ENCODE assay signal across 17 cellular contexts in genomic region chr1:29939086-29939485, GRCh38.
"Had no signal": no experiment of that assay in that cellular context is flagged by ENCODE, and none has a peak within 500 bp of the region (broad histone marks: within the 10 kb centered on the region; RNA-seq: fewer than 3 reads in every experiment).

No MANE protein-coding gene starts in this region.

- ATAC-seq: activated CD8-positive, alpha-beta memory T cell treated with anti-CD3 and anti-CD28 coated beads, Interleukin-2, amount 10 ng/mL, durations not matched to agents 7 days and 5 days; naive thymus-derived CD4-positive, alpha-beta T cell; stimulated activated naive CD8-positive, alpha-beta T cell treated with anti-CD3 and anti-CD28 coated beads, Interleukin-15, Interleukin-2, amounts not matched to agents 100 U/mL and 50 U/mL, for 24 hours; T-cell had no signal

- DNase-seq: activated B cell treated with CpG ODN at 0.5 μM for 24 hours; activated CD4-positive, alpha-beta T cell treated with anti-CD3 and anti-CD28 coated beads, Interleukin-2, amount 50 U/mL, for 1 hour; activated CD8-positive, alpha-beta memory T cell treated with anti-CD3 and anti-CD28 coated beads, Interleukin-2, amount 10 ng/mL, durations not matched to agents 7 days and 5 days; activated naive CD4-positive, alpha-beta T cell; activated T-cell treated with anti-CD3 and anti-CD28 coated beads, Interleukin-2, amount 50 U/mL, for 48 hours; effector memory CD4-positive, alpha-beta T cell; erythroblast; hypothalamus; naive thymus-derived CD4-positive, alpha-beta T cell; sigmoid colon; stimulated activated CD4-positive, alpha-beta T cell treated with anti-CD3 and anti-CD28 coated beads, Interleukin-12 subunit alpha, Interleukin-12 subunit beta, amount 100 ng/mL, for 4 hours; stimulated activated naive CD8-positive, alpha-beta T cell treated with anti-CD3 and anti-CD28 coated beads, Interleukin-15, Interleukin-2, amounts not matched to agents 100 U/mL and 50 U/mL, for 24 hours; T-cell had no signal

- H3K27ac ChIP-seq: prostate gland, sigmoid colon, suprapubic skin had no signal

- H3K36me3 Mint-ChIP-seq: activated CD8-positive, alpha-beta memory T cell treated with anti-CD3 and anti-CD28 coated beads, Interleukin-2, amount 10 ng/mL, durations not matched to agents 7 days and 5 days; naive thymus-derived CD4-positive, alpha-beta T cell; T-cell; type B pancreatic cell had no signal

- H3K27ac Mint-ChIP-seq: activated B cell treated with CpG ODN at 0.5 μM for 24 hours; activated CD8-positive, alpha-beta memory T cell treated with anti-CD3 and anti-CD28 coated beads, Interleukin-2, amount 10 ng/mL, durations not matched to agents 7 days and 5 days; naive thymus-derived CD4-positive, alpha-beta T cell; T-cell; type B pancreatic cell had no signal

- H3K4me3 Mint-ChIP-seq: activated B cell treated with CpG ODN at 0.5 μM for 24 hours; activated CD8-positive, alpha-beta memory T cell treated with anti-CD3 and anti-CD28 coated beads, Interleukin-2, amount 10 ng/mL, durations not matched to agents 7 days and 5 days; central memory CD8-positive, alpha-beta T cell; naive thymus-derived CD4-positive, alpha-beta T cell; T-cell; type B pancreatic cell had no signal

- H3K27me3 Mint-ChIP-seq: activated B cell treated with CpG ODN at 0.5 μM for 24 hours; activated CD8-positive, alpha-beta memory T cell treated with anti-CD3 and anti-CD28 coated beads, Interleukin-2, amount 10 ng/mL, durations not matched to agents 7 days and 5 days had no signal

- H3K4me3 ChIP-seq: prostate gland, sigmoid colon, suprapubic skin had no signal

- H3K36me3 ChIP-seq: prostate gland, sigmoid colon, suprapubic skin had no signal

- H3K4me1 Mint-ChIP-seq: activated B cell treated with CpG ODN at 0.5 μM for 24 hours; activated CD8-positive, alpha-beta memory T cell treated with anti-CD3 and anti-CD28 coated beads, Interleukin-2, amount 10 ng/mL, durations not matched to agents 7 days and 5 days; central memory CD8-positive, alpha-beta T cell; naive thymus-derived CD4-positive, alpha-beta T cell; T-cell had no signal

- H3K9me3 Mint-ChIP-seq: activated B cell treated with CpG ODN at 0.5 μM for 24 hours; central memory CD8-positive, alpha-beta T cell; T-cell; type B pancreatic cell had no signal
